10 cellular contexts compared by ENCODE assay signal in genomic region chr17:54426287-54426886, GRCh38.
DNase-seq lines count a peak whose midpoint lies in the region; TF ChIP-seq lines count a peak whose summit lies in the region.
"Had no signal": no experiment of that assay in that cellular context is flagged by ENCODE, and none has a peak within 500 bp of the region (broad histone marks: within the 10 kb centered on the region; RNA-seq: fewer than 3 reads in every experiment).

No MANE protein-coding gene starts in this region.

- no peak overlapping the region for H3K9ac ChIP-seq in mammary epithelial cell (ENCODE audit: insufficient read depth, low read length)
- no peak overlapping the region for H3K9ac ChIP-seq in neuronal stem cell (ENCODE audit: low read depth, low read length, poor library complexity)

- no peak overlapping the region for H3K18ac ChIP-seq in neuronal stem cell (ENCODE audit: low read length)

- no peak overlapping the region for H3K23ac ChIP-seq in neuronal stem cell (ENCODE audit: low read depth, low read length, poor library complexity)

- TF ChIP-seq CTCF in GM12875 (IDR thresholded peaks at IDR 0.05; ENCODE audit: borderline replicate concordance, insufficient read depth, low read depth, low read length) (0 out of 2 replicates have a peak, but pooled peaks have one; percentile 9), mammary epithelial cell (conservative IDR thresholded peaks at IDR 0.05 in 1 of 2, IDR thresholded peaks at IDR 0.05 in 1 of 2; ENCODE audit: extremely low read depth in 1 of 2, insufficient read depth in 1 of 2, low read depth in 1 of 2, low read length in 2 of 2) (peak; percentile 82 to 83), Peyer's patch (IDR thresholded peaks at IDR 0.05) (no peak)

- H3K4me1 ChIP-seq in mammary epithelial cell (ENCODE audit: insufficient read depth, low read length) (no peaks in the 10 kb centered on the region), neuronal stem cell (ENCODE audit: control insufficient read depth in 2 of 2, insufficient read depth in 1 of 2, low read depth in 1 of 2, low read length in 2 of 2) (peaks cover 0 to 2% of the 10 kb centered on the region in 2 donors), Peyer's patch (no peaks in the 10 kb centered on the region)

- H3K36me3 ChIP-seq in mammary epithelial cell (ENCODE audit: insufficient read depth, low read length) = no peaks in the 10 kb centered on the region
- no peaks in the 10 kb centered on the region for H3K36me3 ChIP-seq in neuronal stem cell (replicated peaks in 1 of 2; ENCODE audit: control insufficient read depth in 2 of 2, insufficient read depth in 2 of 2, low read length in 2 of 2)
- no peaks in the 10 kb centered on the region for H3K36me3 ChIP-seq in Peyer's patch

- H3K4me3 ChIP-seq in GM12875 (ENCODE audit: low read depth, low read length) = no peak overlapping the region
- no peak overlapping the region for H3K4me3 ChIP-seq in mammary epithelial cell (replicated peaks in 1 of 3; ENCODE audit: insufficient read depth in 1 of 3, low read depth in 2 of 3, low read length in 3 of 3)
- H3K4me3 ChIP-seq in neuronal stem cell (ENCODE audit: low read length in 2 of 2) = no peak overlapping the region
- no peak overlapping the region for H3K4me3 ChIP-seq in Peyer's patch

- no peak overlapping the region for H4K8ac ChIP-seq in neuronal stem cell (ENCODE audit: low read depth, low read length)

- no peak overlapping the region for H3K14ac ChIP-seq in neuronal stem cell (ENCODE audit: low read length)

- H4K20me1 ChIP-seq in mammary epithelial cell (ENCODE audit: insufficient read depth, low read length) = no peaks in the 10 kb centered on the region

- no peak overlapping the region for H2BK5ac ChIP-seq in neuronal stem cell (ENCODE audit: low read length)

- no peak overlapping the region for H2BK12ac ChIP-seq in neuronal stem cell (ENCODE audit: low read length)

- no peaks in the 10 kb centered on the region for H3K79me1 ChIP-seq in neuronal stem cell (ENCODE audit: low read depth, low read length)

- H3K4me2 ChIP-seq in mammary epithelial cell (ENCODE audit: insufficient read depth, low read depth, low read length) (no peak overlapping the region), neuronal stem cell (ENCODE audit: insufficient read depth, low read length, poor library complexity, severe bottlenecking) (no peak overlapping the region)

- dilution Hi-C loops in mammary epithelial cell (cut with HindIII; ENCODE audit: low sequenced_read_pairs) = no loop called here

- TF ChIP-seq POLR2A in Peyer's patch (IDR thresholded peaks at IDR 0.05) = no peak

- H4K91ac ChIP-seq in neuronal stem cell (ENCODE audit: low read depth, low read length, poor library complexity) = no peak overlapping the region

- no TSS peak for BruUV-seq in mammary epithelial cell (replicated peaks; lab: Mats Ljungman, UMichigan)

- H3K9me3 ChIP-seq in mammary epithelial cell (replicated peaks; ENCODE audit: insufficient read depth, low read length) (no peaks in the 10 kb centered on the region), neuronal stem cell (replicated peaks in 1 of 2; ENCODE audit: control insufficient read depth in 2 of 2, insufficient read depth in 1 of 2, low read depth in 1 of 2, low read length in 2 of 2) (no peaks in the 10 kb centered on the region), Peyer's patch (no peaks in the 10 kb centered on the region)

- no peaks in the 10 kb centered on the region for H3K27me3 ChIP-seq in mammary epithelial cell (ENCODE audit: insufficient read depth, low read length)
- no peaks in the 10 kb centered on the region for H3K27me3 ChIP-seq in neuronal stem cell (ENCODE audit: control insufficient read depth in 3 of 3, insufficient read depth in 3 of 3, low read depth in 1 of 3, low read length in 3 of 3)
- H3K27me3 ChIP-seq in Peyer's patch = no peaks in the 10 kb centered on the region

- H3K4ac ChIP-seq in neuronal stem cell (ENCODE audit: low read length) = no peak overlapping the region

- no peaks in the 10 kb centered on the region for H3K79me2 ChIP-seq in mammary epithelial cell (ENCODE audit: insufficient read depth, low read length)

- CTCF ChIA-PET in mammary epithelial cell (lab: Charles Lee; ENCODE audit: low non-redundant PET) = interaction anchor here (0.7 kb wide), 1 partner anchor 476 kb away, joined by 5 read pairs; no protein-coding TSS in a partner anchor

- WGBS in mammary epithelial cell (ENCODE audit: low coverage, missing lambda C conversion rate) = 0% methylated on average over 1 of the region's 1 CpG
- no CpG with 5 or more reads among the region's 1 CpG for WGBS in neuronal stem cell (ENCODE audit: extremely low coverage in 2 of 2, insufficient read length in 2 of 2, insufficient replicate concordance in 1 of 2), 2 donors

- H2AK5ac ChIP-seq in neuronal stem cell (ENCODE audit: low read depth, low read length) = no peak overlapping the region

- no peak overlapping the region for H2BK120ac ChIP-seq in neuronal stem cell (ENCODE audit: low read depth, low read length)

- DNase-seq in NCI-H1048 (lab: John Stamatoyannopoulos, UW) (peak; percentile 3), mammary epithelial cell (peak; percentile 46), neuronal stem cell (ENCODE audit: low spot score) (peak; percentile 14), T1000 (lab: John Stamatoyannopoulos, UW) (no peak), Peyer's patch (no peak)
- no peak for DNase-seq in stimulated activated CD8-positive, alpha-beta memory T cell treated with anti-CD3 and anti-CD28 coated beads, Interleukin-4, amount 100 ng/mL, for 48 hours
- DNase-seq: activated CD4-positive, alpha-beta memory T cell treated with anti-CD3 and anti-CD28 coated beads, Interleukin-2, amount 10 ng/mL, durations not matched to agents 7 days and 5 days; central memory CD4-positive, alpha-beta T cell; NCI-H2029 had no signal

- intact Hi-C loops in mammary epithelial cell (cut with micrococcal nuclease) = loop anchor here (2.0 to 10.0 kb wide), 4 partner anchors 254 to 1394 kb away; no protein-coding TSS in a partner anchor

- H2BK15ac ChIP-seq in neuronal stem cell (ENCODE audit: low read length) = no peak overlapping the region

- in situ Hi-C loops in mammary epithelial cell (cut with MboI; ENCODE audit: low sequenced_read_pairs in 2 of 2) = loop anchor here in 1 of 2 donors (25.0 kb wide), 1 partner anchor 1389 kb away; no protein-coding TSS in a partner anchor

- no peak overlapping the region for H3K27ac ChIP-seq in mammary epithelial cell (ENCODE audit: insufficient read depth, low read depth, low read length)
- no peak overlapping the region for H3K27ac ChIP-seq in neuronal stem cell (replicated peaks; ENCODE audit: low read length)
- no peak overlapping the region for H3K27ac ChIP-seq in Peyer's patch

- H2AFZ ChIP-seq in mammary epithelial cell (ENCODE audit: low read depth, low read length) = no peak overlapping the region
- no peak overlapping the region for H2AFZ ChIP-seq in neuronal stem cell (ENCODE audit: low read length)

Comparison
In these comparisons a context has a peak if more than half of its experiments do, and no peak if none do; other contexts are left out.
1. CTCF ChIP-seq: peak in GM12875 (single experiment) and mammary epithelial cell (2 of 2); none in Peyer's patch (0 of 6).
2. DNase-seq: peak in NCI-H1048 (single experiment), mammary epithelial cell (single experiment) and neuronal stem cell (single experiment); none in stimulated activated CD8-positive, alpha-beta memory T cell treated with anti-CD3 and anti-CD28 coated beads, Interleukin-4, amount 100 ng/mL, for 48 hours (single experiment), T1000 (single experiment) and Peyer's patch (0 of 3).